ENCODE assay signal across 8 cellular contexts in genomic region chr1:15850450-15851079, GRCh38. TPM values are rescaled to one million over a fixed set of nuclear protein-coding genes. Genes with fewer than 3 reads are reported as not detected.
DNase-seq lines count a peak whose midpoint lies in the region; ATAC-seq and TF ChIP-seq lines count a peak whose summit lies in the region.

No MANE protein-coding gene starts in this region.

- peaks cover 32% of the 10 kb centered on the region for H3K4me1 Mint-ChIP-seq in nephron progenitor cell

- intact Hi-C loops in colonic mucosa (cut with DNase I): no loop called here

- no peaks in the 10 kb centered on the region for H3K36me3 ChIP-seq in KMS-11 (ENCODE audit: insufficient read depth)
- no peaks in the 10 kb centered on the region for H3K36me3 ChIP-seq in colonic mucosa

- peak overlapping the region; percentile 99; the same call in 1 of the 2 replicates for H3K27ac ChIP-seq in C4-2B
- peak overlapping the region; percentile 88 for H3K27ac ChIP-seq in KMS-11
- H3K27ac ChIP-seq in colonic mucosa: peak overlapping the region; percentile 97

- peaks cover 60% of the 10 kb centered on the region for H3K4me1 ChIP-seq in KMS-11 (ENCODE audit: low read depth, poor library complexity, severe bottlenecking)
- H3K4me1 ChIP-seq in colonic mucosa: peaks cover 8% of the 10 kb centered on the region

- in situ Hi-C loops in ACHN (cut with HindIII; ENCODE audit: low pct_ligation_motif_present, low pct_unique_long_range_greater_than_20kb, low sequenced_read_pairs): no loop called here

- H3K9me3 ChIP-seq in colonic mucosa: no peaks in the 10 kb centered on the region

- H3K27me3 ChIP-seq in KMS-11 (ENCODE audit: insufficient read depth, low read depth) (no peaks in the 10 kb centered on the region), colonic mucosa (no peaks in the 10 kb centered on the region)

- ATAC-seq in GM18873 (IDR thresholded peaks at IDR 0.05; ENCODE audit: low FRiP score, unreplicated experiment): no peak

- H4K20me1 ChIP-seq in KMS-11 (ENCODE audit: insufficient read depth): peaks cover 23% of the 10 kb centered on the region

- peak overlapping the region; percentile 80 for H3K9ac ChIP-seq in KMS-11
- H3K9ac ChIP-seq in colonic mucosa (ENCODE audit: low read depth in 2 of 2, low read length in 2 of 2): peak overlapping the region in 1 of 2 donors; percentile 99

- H3K4me2 ChIP-seq in KMS-11: peak overlapping the region; percentile 91

- no peak for DNase-seq in colonic mucosa
- no peak for DNase-seq in nephron progenitor cell
- no peak for DNase-seq in ACHN
- DNase-seq in dedifferentiated amniotic fluid mesenchymal stem cell (ENCODE audit: extremely low spot score): no peak
- no peak for DNase-seq in NCI-H345 treated with DMSO at 0.1 percent for 48 hours (lab: John Stamatoyannopoulos, UW; ENCODE audit: unreplicated experiment)

- peak overlapping the region; percentile 100 for H3K27ac Mint-ChIP-seq in nephron progenitor cell

- peaks cover 8% of the 10 kb centered on the region for H3K9me3 Mint-ChIP-seq in nephron progenitor cell

- H2AFZ ChIP-seq in KMS-11 (ENCODE audit: low read depth): no peak overlapping the region

- peaks cover 83% of the 10 kb centered on the region for H3K79me2 ChIP-seq in KMS-11 (ENCODE audit: insufficient read depth, low read depth)

- H3K36me3 Mint-ChIP-seq in nephron progenitor cell (ENCODE audit: low read depth): peaks cover 16% of the 10 kb centered on the region

- H3K4me3 ChIP-seq in KMS-11 (IDR thresholded peaks at IDR 0.05; ENCODE audit: insufficient read depth, low read depth, low read length) (no peak overlapping the region), colonic mucosa (no peak overlapping the region)

- H3K4me3 Mint-ChIP-seq in nephron progenitor cell: peak overlapping the region; percentile 92

- no peaks in the 10 kb centered on the region for H3K27me3 Mint-ChIP-seq in nephron progenitor cell (ENCODE audit: low read depth, poor library complexity)

- TF ChIP-seq CTCF in C4-2B (conservative IDR thresholded peaks at IDR 0.05): no peak
- no peak for TF ChIP-seq CTCF in KMS-11 (conservative IDR thresholded peaks at IDR 0.05; ENCODE audit: low read depth, low read length)
- TF ChIP-seq CTCF in colonic mucosa (IDR thresholded peaks at IDR 0.05): no peak
- no peak for TF ChIP-seq CTCF in nephron progenitor cell (IDR thresholded peaks at IDR 0.05)

RNA-seq across cellular contexts. Expression of gene SPEN, which starts 3.1 kb away (rescaled TPM):
- 10 to 100 TPM; 40.9 to 42.5 TPM for total RNA-seq in colonic mucosa

RNA-seq across cellular contexts. Expression of gene UQCRHL, which starts 43.1 kb away (rescaled TPM):
- 1 to 10 TPM; 2.4 to 3.2 TPM for total RNA-seq in colonic mucosa
